8 cellular contexts compared by ENCODE assay signal in genomic region chr7:108001759-108002725, GRCh38. TPM values are rescaled to one million over a fixed set of nuclear protein-coding genes. Genes with fewer than 3 reads are reported as not detected.
A peak's percentile ranks its signal among the peaks of the same experiment; 100 is the strongest.
DNase-seq lines count a peak whose midpoint lies in the region; ATAC-seq and TF ChIP-seq lines count a peak whose summit lies in the region.

No MANE protein-coding gene starts in this region.

- H4K91ac ChIP-seq in IMR-90 (ENCODE audit: insufficient read depth, low read depth, low read length) = peak overlapping the region; percentile 90

- H3K4ac ChIP-seq in IMR-90 (ENCODE audit: low read depth, low read length) = peak overlapping the region; percentile 94

- H3K79me1 ChIP-seq in IMR-90 (ENCODE audit: low read depth in 1 of 2, low read length in 2 of 2) = peaks cover 20 to 41% of the 10 kb centered on the region in 2 experiments

- peaks cover 8% of the 10 kb centered on the region; the same call in 1 of the 2 replicates for H4K20me1 ChIP-seq in IMR-90 (ENCODE audit: insufficient read depth, low read length)
- H4K20me1 ChIP-seq in smooth muscle cell (ENCODE audit: low read depth) = no peaks in the 10 kb centered on the region

- no peaks in the 10 kb centered on the region for H3K9me3 ChIP-seq in CD8-positive, alpha-beta T cell (ENCODE audit: low read length)
- no peaks in the 10 kb centered on the region for H3K9me3 ChIP-seq in IMR-90 (ENCODE audit: control insufficient read depth, insufficient read depth, low read length)
- H3K9me3 ChIP-seq in iPS-18a (ENCODE audit: control insufficient read depth, low read depth, low read length) = no peaks in the 10 kb centered on the region
- H3K9me3 ChIP-seq in smooth muscle cell (replicated peaks; ENCODE audit: low read depth) = no peaks in the 10 kb centered on the region

- POLR2A ChIA-PET in CD8-positive, alpha-beta T cell (lab: Charles Lee) = interaction anchor here (0.6 kb wide), 1 partner anchor 67 kb away, joined by 3 read pairs; no protein-coding TSS in a partner anchor
- POLR2A ChIA-PET in IMR-90 (lab: Charles Lee; ENCODE audit: unreplicated experiment) = interaction anchor here (0.8 to 1.5 kb wide), 6 partner anchors 11 to 147 kb away, joined by 3 to 5 read pairs (median 4); no protein-coding TSS in a partner anchor

- peak overlapping the region; percentile 98 for H3K23ac ChIP-seq in IMR-90 (ENCODE audit: low read depth, low read length)

- no peak for TF ChIP-seq CTCF in CD8-positive, alpha-beta T cell (IDR thresholded peaks at IDR 0.05)
- TF ChIP-seq CTCF in IMR-90 (conservative IDR thresholded peaks at IDR 0.05; ENCODE audit: low read depth, low read length) (no peak), smooth muscle cell (IDR thresholded peaks at IDR 0.05; ENCODE audit: borderline replicate concordance, insufficient read depth, poor library complexity, severe bottlenecking) (no peak)

- peaks cover 28% of the 10 kb centered on the region for H3K27me3 ChIP-seq in CD8-positive, alpha-beta T cell (ENCODE audit: insufficient read depth, low read length)
- H3K27me3 ChIP-seq in IMR-90 (ENCODE audit: control insufficient read depth, insufficient read depth, low read length) (no peaks in the 10 kb centered on the region), iPS-18a (ENCODE audit: control insufficient read depth, insufficient read depth, low read length) (peaks cover 75% of the 10 kb centered on the region), smooth muscle cell (ENCODE audit: low read depth) (no peaks in the 10 kb centered on the region)

- no peaks in the 10 kb centered on the region for H3K36me3 ChIP-seq in CD8-positive, alpha-beta T cell (ENCODE audit: insufficient read depth, low read length)
- peaks cover 22% of the 10 kb centered on the region for H3K36me3 ChIP-seq in IMR-90 (ENCODE audit: control insufficient read depth, insufficient read depth, low read length)
- H3K36me3 ChIP-seq in iPS-18a (ENCODE audit: control insufficient read depth, low read depth, low read length) = no peaks in the 10 kb centered on the region
- no peaks in the 10 kb centered on the region for H3K36me3 ChIP-seq in smooth muscle cell (ENCODE audit: low read depth)

- peak overlapping the region; percentile 51; the same call in 1 of the 2 replicates for H4K5ac ChIP-seq in IMR-90 (ENCODE audit: low read depth, low read length)

- H3K9me3 Mint-ChIP-seq in CD8-positive, alpha-beta T cell = no peaks in the 10 kb centered on the region

- no peak overlapping the region for H3K27ac ChIP-seq in CD8-positive, alpha-beta T cell (ENCODE audit: low read depth, low read length)
- peak overlapping the region; percentile 93 for H3K27ac ChIP-seq in IMR-90 (ENCODE audit: insufficient read depth, low read length)
- H3K27ac ChIP-seq in iPS-18a (ENCODE audit: low read length) = no peak overlapping the region
- H3K27ac ChIP-seq in smooth muscle cell (ENCODE audit: low read depth) = peak overlapping the region; percentile 92

- H3K4me1 Mint-ChIP-seq in CD8-positive, alpha-beta T cell (ENCODE audit: low read depth) = peaks cover 23% of the 10 kb centered on the region

- H3K4me2 ChIP-seq in IMR-90 (ENCODE audit: low read depth, low read length) (peak overlapping the region; percentile 86), smooth muscle cell (peak overlapping the region; percentile 89)

- H3K9ac ChIP-seq in IMR-90 (ENCODE audit: low read depth, low read length) = peak overlapping the region; percentile 94
- peak overlapping the region; percentile 70 for H3K9ac ChIP-seq in iPS-18a (ENCODE audit: low read length)
- peak overlapping the region; percentile 59 for H3K9ac ChIP-seq in smooth muscle cell (ENCODE audit: low read depth)

- peak overlapping the region; percentile 82 for H3K18ac ChIP-seq in IMR-90 (ENCODE audit: low read depth, low read length)

- TF ChIP-seq POLR2A in IMR-90 (IDR thresholded peaks at IDR 0.05; ENCODE audit: low read depth, low read length) = no peak

- no peaks in the 10 kb centered on the region for H3K36me3 Mint-ChIP-seq in CD8-positive, alpha-beta T cell

- H3K14ac ChIP-seq in IMR-90 (replicated peaks; ENCODE audit: low read depth, low read length) = peak overlapping the region; percentile 96

- H3K4me3 ChIP-seq in CD8-positive, alpha-beta T cell (ENCODE audit: low read depth, low read length) = peak overlapping the region; percentile 50
- H3K4me3 ChIP-seq in IMR-90 (ENCODE audit: insufficient read depth, low read depth, low read length) = peak overlapping the region; percentile 88
- peak overlapping the region; percentile 59 for H3K4me3 ChIP-seq in iPS-18a (ENCODE audit: low read length)
- peak overlapping the region; percentile 72 for H3K4me3 ChIP-seq in smooth muscle cell

- dilution Hi-C loops in IMR-90 (cut with HindIII; ENCODE audit: low sequenced_read_pairs, unreplicated experiment) = loop anchor here (25.0 kb wide), 1 partner anchor 135 kb away; the partner anchor contains the start of gene LAMB4

- WGBS in IMR-90 (ENCODE audit: extremely low coverage in 2 of 2, insufficient read length in 1 of 2), 2 experiments = 0% methylated on average over 13 of the region's 75 CpGs; no CpG with 5 or more reads in 1 of the 2 experiments
- 1% methylated on average over 73 of the region's 75 CpGs for WGBS in smooth muscle cell (ENCODE audit: low lambda C conversion rate)

- H3K4me1 ChIP-seq in CD8-positive, alpha-beta T cell (ENCODE audit: insufficient read depth, low read length) = peaks cover 8% of the 10 kb centered on the region
- peaks cover 14% of the 10 kb centered on the region for H3K4me1 ChIP-seq in IMR-90 (ENCODE audit: control insufficient read depth, insufficient read depth, low read length)
- H3K4me1 ChIP-seq in iPS-18a (ENCODE audit: control insufficient read depth, low read depth, low read length) = peaks cover 12% of the 10 kb centered on the region
- peaks cover 46% of the 10 kb centered on the region for H3K4me1 ChIP-seq in smooth muscle cell (ENCODE audit: low read depth)

- intact Hi-C loops in CD8-positive, alpha-beta T cell (cut with DNase I, micrococcal nuclease) = no loop called here
- intact Hi-C loops in IMR-90 (cut with micrococcal nuclease) = loop anchor here (5.0 kb wide), 1 partner anchor 95 kb away; no protein-coding TSS in a partner anchor

- H2BK5ac ChIP-seq in IMR-90 (ENCODE audit: low read depth, low read length, poor library complexity, severe bottlenecking) = peak overlapping the region; percentile 61

- peak overlapping the region; percentile 80 for H2BK20ac ChIP-seq in IMR-90 (ENCODE audit: low read depth, low read length)

- H3K27ac Mint-ChIP-seq in CD8-positive, alpha-beta T cell = no peak overlapping the region

- no peak for ATAC-seq in CD8-positive, alpha-beta T cell
- peak; percentile 5 for ATAC-seq in IMR-90 (ENCODE audit: low read depth)
- no peak for ATAC-seq in HG03108 (IDR thresholded peaks at IDR 0.05; ENCODE audit: unreplicated experiment)
- no peak for ATAC-seq in GM21576 (IDR thresholded peaks at IDR 0.05; ENCODE audit: unreplicated experiment)

- peak overlapping the region; percentile 75 for H3K4me3 Mint-ChIP-seq in CD8-positive, alpha-beta T cell

- peak overlapping the region; percentile 92 for H2AK9ac ChIP-seq in IMR-90 (replicated peaks; ENCODE audit: low read depth, low read length, poor library complexity)

- H3K9me1 ChIP-seq in IMR-90 (ENCODE audit: insufficient read depth, low read length) = peaks cover 12% of the 10 kb centered on the region

- peak overlapping the region; percentile 90 for H2BK120ac ChIP-seq in IMR-90 (ENCODE audit: low read depth, low read length)

- H3K27me3 Mint-ChIP-seq in CD8-positive, alpha-beta T cell (ENCODE audit: low read depth) = peaks cover 51% of the 10 kb centered on the region

- in situ Hi-C loops in IMR-90 (cut with MboI; ENCODE audit: low sequenced_read_pairs) = loop anchor here (5.0 kb wide), 1 partner anchor 135 kb away; no protein-coding TSS in a partner anchor

- peak overlapping the region; percentile 84 for H2AK5ac ChIP-seq in IMR-90 (ENCODE audit: low read depth, low read length)

- no peak for DNase-seq in CD8-positive, alpha-beta T cell
- DNase-seq in IMR-90 = peak; percentile 41
- peak; percentile 57 for DNase-seq in astrocyte of the hippocampus (ENCODE audit: low read depth, low spot score)
- no peak for DNase-seq in smooth muscle cell (lab: John Stamatoyannopoulos, UW; ENCODE audit: unreplicated experiment)
- no peak for DNase-seq in GDM1 (lab: John Stamatoyannopoulos, UW)

- H2AFZ ChIP-seq in IMR-90 (replicated peaks; ENCODE audit: low read length, poor library complexity) (peak overlapping the region; percentile 88), smooth muscle cell (ENCODE audit: low read depth) (peak overlapping the region; percentile 83)

- peak overlapping the region; percentile 89 to 91 for H4K8ac ChIP-seq in IMR-90 (ENCODE audit: low read depth in 2 of 2, low read length in 2 of 2)

- CTCF ChIA-PET in CD8-positive, alpha-beta T cell (lab: Charles Lee) = no interaction called here
- CTCF ChIA-PET in IMR-90 (lab: Yijun Ruan, JAX) = interaction anchor here (1.1 to 1.6 kb wide), 2 partner anchors 12 to 15 kb away, joined by 3 read pairs; no protein-coding TSS in a partner anchor

- peak overlapping the region; percentile 4; the same call in 1 of the 3 replicates for H2BK15ac ChIP-seq in IMR-90 (ENCODE audit: low read depth, low read length)

- H3K79me2 ChIP-seq in smooth muscle cell (ENCODE audit: low read depth) = peaks cover 20% of the 10 kb centered on the region

- peaks cover 41% of the 10 kb centered on the region for H3F3A ChIP-seq in smooth muscle cell (ENCODE audit: low read depth)

- TF ChIP-seq RAD21 in IMR-90 (IDR thresholded peaks at IDR 0.05; ENCODE audit: low read length) = no peak

- peak overlapping the region; percentile 89 for H3K56ac ChIP-seq in IMR-90 (ENCODE audit: extremely low read depth, insufficient read depth, low read length)

- BruUV-seq in IMR-90 (replicated peaks; lab: Mats Ljungman, UMichigan) = TSS peak; percentile 88

TF ChIP-seq in IMR-90, 13 proteins besides CTCF, POLR2A, EP300 and RAD21 (continues in another document):
- no peak; the same call in 1 of the 2 replicates for TF ChIP-seq BHLHE40 (IDR thresholded peaks at IDR 0.05; ENCODE audit: low read depth, low read length)
- no peak for TF ChIP-seq RCOR1 (IDR thresholded peaks at IDR 0.05; ENCODE audit: insufficient replicate concordance, low read length)
- no peak for TF ChIP-seq ELK1 (IDR thresholded peaks at IDR 0.05; ENCODE audit: borderline replicate concordance, low read depth, low read length)

RNA-seq across cellular contexts. Expression of gene LAMB1, which starts 0.9 kb away (rescaled TPM):
- total RNA-seq in CD8-positive, alpha-beta T cell = not detected
- total RNA-seq in IMR-90 (2012; rRNA removed) (117 TPM in 2 replicates), smooth muscle cell (244 and 306 TPM in 2 replicates)
- polyA plus RNA-seq in IMR-90 (2012; rRNA removed) (97.5 and 114 TPM in 2 replicates), smooth muscle cell (191 and 246 TPM in 2 replicates)
- polyA plus RNA-seq in IMR-90 (2012; cell fraction: cytosol; rRNA removed) = 83.3 and 90.8 TPM in 2 replicates
- polyA plus RNA-seq in IMR-90 (2012; cell fraction: nucleus; rRNA removed; ENCODE audit: low replicate concordance) = 304 and 403 TPM in 2 replicates

Comparison
In these comparisons a context has a peak if more than half of its experiments do, and no peak if none do; other contexts are left out.
1. DNase-seq: peak in IMR-90 (single experiment) and astrocyte of the hippocampus (single experiment); none in CD8-positive, alpha-beta T cell (0 of 7), smooth muscle cell (single experiment) and GDM1 (single experiment).
2. H3K27ac ChIP-seq: peak in IMR-90 (single experiment) and smooth muscle cell (single experiment); none in CD8-positive, alpha-beta T cell (single experiment) and iPS-18a (single experiment).
3. RNA of gene LAMB1, which starts 0.9 kb away (total RNA-seq): 244 to 306 TPM in smooth muscle cell and 117 TPM in IMR-90; not detected in CD8-positive, alpha-beta T cell; every median in the first group is over 100 times any median in the second.
4. Peak in every context shown above with its lines, with median percentiles within 50 percentile points of each other: H3K4me3 ChIP-seq and H3K9ac ChIP-seq.